ENCODE assay signal across 8 cellular contexts in genomic region chr14:104676694-104677505, GRCh38. TPM values are rescaled to one million over a fixed set of nuclear protein-coding genes. Genes with fewer than 3 reads are reported as not detected.
DNase-seq lines count a peak whose midpoint lies in the region; ATAC-seq, FAIRE-seq and TF ChIP-seq lines count a peak whose summit lies in the region.

No MANE protein-coding gene starts in this region.

- H3K27me3 Mint-ChIP-seq in activated naive CD4-positive, alpha-beta T cell treated with anti-CD3 and anti-CD28 coated beads, Interleukin-2, amount 50 U/mL, for 24 hours = no peaks in the 10 kb centered on the region

- peak overlapping the region; percentile 81 for H3K4me3 Mint-ChIP-seq in activated naive CD4-positive, alpha-beta T cell treated with anti-CD3 and anti-CD28 coated beads, Interleukin-2, amount 50 U/mL, for 24 hours

- no peaks in the 10 kb centered on the region for H3K9me3 Mint-ChIP-seq in activated naive CD4-positive, alpha-beta T cell treated with anti-CD3 and anti-CD28 coated beads, Interleukin-2, amount 50 U/mL, for 24 hours

- H3K9me3 ChIP-seq in keratinocyte (ENCODE audit: control insufficient read depth, low read depth, low read length) = no peaks in the 10 kb centered on the region

- peaks cover 14% of the 10 kb centered on the region for H3K4me1 Mint-ChIP-seq in activated naive CD4-positive, alpha-beta T cell treated with anti-CD3 and anti-CD28 coated beads, Interleukin-2, amount 50 U/mL, for 24 hours

- dilution Hi-C loops in keratinocyte (cut with MboI; ENCODE audit: extremely low pct_ligation_motif_present, low sequenced_read_pairs) = no loop called here

- H3K4me1 ChIP-seq in keratinocyte (ENCODE audit: control insufficient read depth, extremely low read depth, insufficient read depth, low read length) = peaks cover 37% of the 10 kb centered on the region

- H3K27ac ChIP-seq in keratinocyte (ENCODE audit: control insufficient read depth, insufficient read depth, low read length) = peak overlapping the region; percentile 27

- H3K36me3 Mint-ChIP-seq in activated naive CD4-positive, alpha-beta T cell treated with anti-CD3 and anti-CD28 coated beads, Interleukin-2, amount 50 U/mL, for 24 hours = no peaks in the 10 kb centered on the region

- DNase-seq in GM18507 (ENCODE audit: extremely low spot score, insufficient read length, low read depth) = no peak
- DNase-seq in keratinocyte (ENCODE audit: low read depth, low spot score) = no peak
- peak; percentile 72 for DNase-seq in stimulated activated CD8-positive, alpha-beta memory T cell treated with anti-CD3 and anti-CD28 coated beads, Interleukin-4, amount 100 ng/mL, for 48 hours
- DNase-seq in occipital lobe (lab: John Stamatoyannopoulos, UW) = no peak
- DNase-seq in DMS 273 (lab: John Stamatoyannopoulos, UW; ENCODE audit: unreplicated experiment) = no peak
- no peak for DNase-seq in SW 1271 (lab: John Stamatoyannopoulos, UW)

- H3K4me2 ChIP-seq in keratinocyte (ENCODE audit: control insufficient read depth, extremely low read depth, insufficient read depth, low read depth, low read length) = peak overlapping the region; percentile 77

- peak overlapping the region; percentile 87 for H2AFZ ChIP-seq in keratinocyte (ENCODE audit: control insufficient read depth, low read length)

- peak; percentile 25 for ATAC-seq in HG03342 (IDR thresholded peaks at IDR 0.05; ENCODE audit: unreplicated experiment)

- H3K79me2 ChIP-seq in keratinocyte (ENCODE audit: control insufficient read depth, insufficient read depth, low read length) = no peaks in the 10 kb centered on the region

- TF ChIP-seq CTCF in keratinocyte (optimal IDR thresholded peaks at IDR 0.05 in 1 of 3, IDR thresholded peaks at IDR 0.05 in 1 of 3, conservative IDR thresholded peaks at IDR 0.05 in 1 of 3; ENCODE audit: extremely low read depth in 1 of 3, insufficient read depth in 2 of 3, low read length in 3 of 3) = no peak

- H3K36me3 ChIP-seq in keratinocyte (ENCODE audit: control insufficient read depth in 2 of 2, extremely low read depth in 1 of 2, insufficient read depth in 2 of 2, low read length in 2 of 2) = no peaks in the 10 kb centered on the region

- H3K4me3 ChIP-seq in keratinocyte (ENCODE audit: control insufficient read depth in 2 of 3, extremely low read depth in 1 of 3, insufficient read depth in 2 of 3, low read depth in 1 of 3, low read length in 3 of 3) = no peak overlapping the region

- H3K9ac ChIP-seq in keratinocyte (ENCODE audit: control insufficient read depth, extremely low read depth, insufficient read depth, low read length) = peak overlapping the region; percentile 54

- FAIRE-seq in GM18507 (lab: Jason Lieb, UNC) (peak; percentile 9), keratinocyte (lab: Jason Lieb, UNC) (no peak)

- H3K27ac Mint-ChIP-seq in activated naive CD4-positive, alpha-beta T cell treated with anti-CD3 and anti-CD28 coated beads, Interleukin-2, amount 50 U/mL, for 24 hours = no peak overlapping the region

- H3K9me1 ChIP-seq in keratinocyte (ENCODE audit: control insufficient read depth, extremely low read depth, insufficient read depth, low read length) = no peaks in the 10 kb centered on the region

- no peaks in the 10 kb centered on the region for H4K20me1 ChIP-seq in keratinocyte (ENCODE audit: control insufficient read depth, extremely low read depth, insufficient read depth, low read length)

- H3K27me3 ChIP-seq in keratinocyte (ENCODE audit: control insufficient read depth, extremely low read depth, insufficient read depth, low read length) = no peaks in the 10 kb centered on the region

RNA-seq across cellular contexts. Expression of gene INF2, which starts 12.5 kb away (rescaled TPM):
- 22.6 to 42.4 TPM (median 31.6 TPM) in 3 replicates for polyA plus RNA-seq in keratinocyte
- 13.0 TPM for polyA plus RNA-seq in keratinocyte (2011; ENCODE audit: low read depth)
- polyA plus RNA-seq in keratinocyte (2011; cell fraction: cytosol; rRNA removed) = 21.2 and 50.7 TPM in 2 replicates
- polyA plus RNA-seq in keratinocyte (2011; cell fraction: nucleus; rRNA removed) = 66.3 and 100 TPM in 2 replicates
- 31.0 and 82.3 TPM in 2 replicates for polyA plus RNA-seq in keratinocyte (2012; ENCODE audit: low replicate concordance)
- polyA minus RNA-seq in keratinocyte = 27.3 to 92.4 TPM (median 35.0 TPM) in 3 replicates
- polyA minus RNA-seq in keratinocyte (2011; cell fraction: cytosol; rRNA and poly(A)+ RNA removed) = 74.2 TPM
- 56.2 and 58.6 TPM in 2 replicates for polyA minus RNA-seq in keratinocyte (2011; cell fraction: nucleus; rRNA and poly(A)+ RNA removed)
- total RNA-seq in occipital lobe = 8.4 TPM

RNA-seq across cellular contexts. Expression of gene ADSS1, which starts 47.1 kb away (rescaled TPM):
- polyA plus RNA-seq in keratinocyte = 1.7 to 4.9 TPM (median 1.8 TPM) in 3 replicates
- polyA plus RNA-seq in keratinocyte (2011; ENCODE audit: low read depth) = 12.4 TPM
- 1.1 and 1.8 TPM in 2 replicates for polyA plus RNA-seq in keratinocyte (2011; cell fraction: cytosol; rRNA removed)
- 7.2 and 9.8 TPM in 2 replicates for polyA plus RNA-seq in keratinocyte (2011; cell fraction: nucleus; rRNA removed)
- 1.4 and 22.0 TPM in 2 replicates for polyA plus RNA-seq in keratinocyte (2012; ENCODE audit: low replicate concordance)
- polyA minus RNA-seq in keratinocyte = 0.32 to 1.5 TPM (median 1.3 TPM) in 3 replicates
- polyA minus RNA-seq in keratinocyte (2011; cell fraction: cytosol; rRNA and poly(A)+ RNA removed) = 2.1 TPM
- 2.0 and 4.4 TPM in 2 replicates for polyA minus RNA-seq in keratinocyte (2011; cell fraction: nucleus; rRNA and poly(A)+ RNA removed)
- 4.8 TPM for total RNA-seq in occipital lobe
